Comparison of ENCODE assay signal across 1 cellular context in genomic region chr15:72229947-72230196, GRCh38.
TF ChIP-seq lines count a peak whose summit lies in the region.

No MANE protein-coding gene starts in this region.

TF ChIP-seq in HepG2, 621 proteins besides CTCF, POLR2A, EP300 and RAD21 (continues in another document):
- 0 out of 2 replicates have a peak, but pooled peaks have one; percentile 50 for TF ChIP-seq ZNF766 (CRISPR knock-in tag; IDR thresholded peaks at IDR 0.05; ENCODE audit: borderline replicate concordance)
- no peak for TF ChIP-seq BCL6 (CRISPR knock-in tag; IDR thresholded peaks at IDR 0.05)
- 0 out of 2 replicates have a peak, but pooled peaks have one; percentile 6 for TF ChIP-seq ZNF510 (CRISPR knock-in tag; IDR thresholded peaks at IDR 0.05; ENCODE audit: low read depth)
- TF ChIP-seq NONO (IDR thresholded peaks at IDR 0.05), result no peak
- no peak for TF ChIP-seq NONO (CRISPR knock-in tag; conservative IDR thresholded peaks at IDR 0.05)
- TF ChIP-seq PLRG1 (conservative IDR thresholded peaks at IDR 0.05), result no peak
- TF ChIP-seq HOXA9 (CRISPR knock-in tag; IDR thresholded peaks at IDR 0.05; ENCODE audit: borderline replicate concordance), result 0 out of 2 replicates have a peak, but pooled peaks have one; percentile 7
- TF ChIP-seq MXD1 (CRISPR knock-in tag; IDR thresholded peaks at IDR 0.05), result 0 out of 2 replicates have a peak, but pooled peaks have one; percentile 17
- 0 out of 2 replicates have a peak, but pooled peaks have one; percentile 34 for TF ChIP-seq ZNF343 (CRISPR knock-in tag; IDR thresholded peaks at IDR 0.05)
- TF ChIP-seq MXD3 (CRISPR knock-in tag; IDR thresholded peaks at IDR 0.05), result no peak
- 0 out of 2 replicates have a peak, but pooled peaks have one; percentile 10 for TF ChIP-seq ARID4A (CRISPR knock-in tag; IDR thresholded peaks at IDR 0.05; ENCODE audit: borderline replicate concordance)
- TF ChIP-seq NCOA5 (CRISPR knock-in tag; IDR thresholded peaks at IDR 0.05), result no peak
- peak; percentile 39; the same call in 1 of the 2 replicates for TF ChIP-seq PHF8 (CRISPR knock-in tag; IDR thresholded peaks at IDR 0.05)
- 0 out of 2 replicates have a peak, but pooled peaks have one; percentile 7 for TF ChIP-seq TP53 (CRISPR knock-in tag; conservative IDR thresholded peaks at IDR 0.05)
- no peak for TF ChIP-seq CSRNP1 (CRISPR knock-in tag; IDR thresholded peaks at IDR 0.05)
- TF ChIP-seq ZFP1 (CRISPR knock-in tag; IDR thresholded peaks at IDR 0.05), result no peak
- TF ChIP-seq SNAPC2 (CRISPR knock-in tag; IDR thresholded peaks at IDR 0.05), result no peak
- TF ChIP-seq ZFY (CRISPR knock-in tag; IDR thresholded peaks at IDR 0.05), result peak; percentile 91; the same call in 1 of the 2 replicates
- no peak for TF ChIP-seq ZNF138 (CRISPR knock-in tag; IDR thresholded peaks at IDR 0.05; ENCODE audit: low read depth)
- 0 out of 2 replicates have a peak, but pooled peaks have one; percentile 20 for TF ChIP-seq AFF4 (CRISPR knock-in tag; IDR thresholded peaks at IDR 0.05)
- TF ChIP-seq ZSCAN20 (CRISPR knock-in tag; IDR thresholded peaks at IDR 0.05; ENCODE audit: borderline replicate concordance), result peak; percentile 40; the same call in 1 of the 2 replicates
- 0 out of 4 replicates have a peak, but pooled peaks of 1 of the 2 experiments have one; percentile 40 for TF ChIP-seq HMGXB4 (CRISPR knock-in tag; IDR thresholded peaks at IDR 0.05; ENCODE audit: borderline replicate concordance in 1 of 2, low read depth in 1 of 2)
- TF ChIP-seq ZFX (CRISPR knock-in tag; IDR thresholded peaks at IDR 0.05; ENCODE audit: low read depth), result no peak; the same call in 1 of the 2 replicates
- peak; percentile 87 for TF ChIP-seq AGO2 (optimal IDR thresholded peaks at IDR 0.05; ENCODE audit: low read depth, low read length)
- TF ChIP-seq HNF4A (CRISPR knock-in tag; IDR thresholded peaks at IDR 0.05), result 0 out of 2 replicates have a peak, but pooled peaks have one; percentile 0
- no peak for TF ChIP-seq ATAD3A (CRISPR knock-in tag; IDR thresholded peaks at IDR 0.05)
- TF ChIP-seq DPF2 (CRISPR knock-in tag; IDR thresholded peaks at IDR 0.05; ENCODE audit: borderline replicate concordance, low read depth), result no peak
- 0 out of 2 replicates have a peak, but pooled peaks have one; percentile 12 for TF ChIP-seq ZNF414 (CRISPR knock-in tag; IDR thresholded peaks at IDR 0.05)
- TF ChIP-seq SIX1 (CRISPR knock-in tag; IDR thresholded peaks at IDR 0.05; ENCODE audit: borderline replicate concordance), result no peak
- 0 out of 2 replicates have a peak, but pooled peaks have one; percentile 4 for TF ChIP-seq ZNF160 (CRISPR knock-in tag; IDR thresholded peaks at IDR 0.05)
- TF ChIP-seq PCBP2 (optimal IDR thresholded peaks at IDR 0.05; ENCODE audit: low read depth, low read length, poor library complexity, severe bottlenecking), result no peak
- TF ChIP-seq ZNF7 (CRISPR knock-in tag; IDR thresholded peaks at IDR 0.05), result no peak
- TF ChIP-seq HNRNPLL (IDR thresholded peaks at IDR 0.05; ENCODE audit: low read depth, low read length, poor library complexity, severe bottlenecking), result no peak
- 0 out of 2 replicates have a peak, but pooled peaks have one; percentile 31 for TF ChIP-seq ZNF333 (CRISPR knock-in tag; IDR thresholded peaks at IDR 0.05; ENCODE audit: borderline replicate concordance)
- peak; percentile 55; the same call in 1 of the 2 replicates for TF ChIP-seq KLF12 (CRISPR knock-in tag; IDR thresholded peaks at IDR 0.05; ENCODE audit: borderline replicate concordance)
- TF ChIP-seq ZZZ3 (CRISPR knock-in tag; IDR thresholded peaks at IDR 0.05; ENCODE audit: borderline replicate concordance), result no peak
- peak; percentile 66; the same call in 1 of the 2 replicates for TF ChIP-seq KDM5B (CRISPR knock-in tag; IDR thresholded peaks at IDR 0.05; ENCODE audit: borderline replicate concordance)
- TF ChIP-seq SNRNP70 (IDR thresholded peaks at IDR 0.05; ENCODE audit: low read depth, low read length), result no peak
- 0 out of 2 replicates have a peak, but pooled peaks have one; percentile 25 for TF ChIP-seq ZFAT (CRISPR knock-in tag; conservative IDR thresholded peaks at IDR 0.05)
- TF ChIP-seq AGO1 (IDR thresholded peaks at IDR 0.05; ENCODE audit: low read depth, low read length, poor library complexity, severe bottlenecking), result no peak
- TF ChIP-seq ZNF687 (CRISPR knock-in tag; IDR thresholded peaks at IDR 0.05), result no peak
- no peak for TF ChIP-seq MNT (IDR thresholded peaks at IDR 0.05)
